ENCODE assay signal across 1 cellular context in the genomic region with DNA sequence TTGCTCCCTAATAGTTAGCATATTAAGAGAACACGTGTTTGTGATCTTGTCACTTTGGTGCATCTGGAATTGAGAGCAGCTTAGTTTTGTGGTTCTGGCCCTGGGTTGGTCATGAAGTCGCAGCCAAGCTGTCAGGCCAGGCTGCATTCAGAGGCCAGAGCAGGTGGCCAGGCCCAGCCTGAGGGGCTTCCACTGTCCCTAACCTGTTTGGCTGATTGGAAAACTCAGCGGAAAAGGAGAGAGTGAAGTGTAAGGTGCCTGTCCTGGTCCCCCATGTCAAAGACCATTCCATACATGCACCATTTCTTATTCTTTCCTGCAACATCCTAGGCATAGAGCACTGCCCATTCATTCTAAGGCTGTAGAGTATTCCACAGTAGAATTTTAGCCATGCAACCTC.
TF ChIP-seq lines count a peak whose summit lies in the region.

No MANE protein-coding gene starts in this region.

TF ChIP-seq in K562, 482 proteins besides CTCF, POLR2A, EP300 and RAD21 (continued from another document):
- TF ChIP-seq, protein P1, sequence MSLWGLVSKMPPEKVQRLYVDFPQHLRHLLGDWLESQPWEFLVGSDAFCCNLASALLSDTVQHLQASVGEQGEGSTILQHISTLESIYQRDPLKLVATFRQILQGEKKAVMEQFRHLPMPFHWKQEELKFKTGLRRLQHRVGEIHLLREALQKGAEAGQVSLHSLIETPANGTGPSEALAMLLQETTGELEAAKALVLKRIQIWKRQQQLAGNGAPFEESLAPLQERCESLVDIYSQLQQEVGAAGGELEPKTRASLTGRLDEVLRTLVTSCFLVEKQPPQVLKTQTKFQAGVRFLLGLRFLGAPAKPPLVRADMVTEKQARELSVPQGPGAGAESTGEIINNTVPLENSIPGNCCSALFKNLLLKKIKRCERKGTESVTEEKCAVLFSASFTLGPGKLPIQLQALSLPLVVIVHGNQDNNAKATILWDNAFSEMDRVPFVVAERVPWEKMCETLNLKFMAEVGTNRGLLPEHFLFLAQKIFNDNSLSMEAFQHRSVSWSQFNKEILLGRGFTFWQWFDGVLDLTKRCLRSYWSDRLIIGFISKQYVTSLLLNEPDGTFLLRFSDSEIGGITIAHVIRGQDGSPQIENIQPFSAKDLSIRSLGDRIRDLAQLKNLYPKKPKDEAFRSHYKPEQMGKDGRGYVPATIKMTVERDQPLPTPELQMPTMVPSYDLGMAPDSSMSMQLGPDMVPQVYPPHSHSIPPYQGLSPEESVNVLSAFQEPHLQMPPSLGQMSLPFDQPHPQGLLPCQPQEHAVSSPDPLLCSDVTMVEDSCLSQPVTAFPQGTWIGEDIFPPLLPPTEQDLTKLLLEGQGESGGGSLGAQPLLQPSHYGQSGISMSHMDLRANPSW (CRISPR knock-in tag; IDR thresholded peaks at IDR 0.05) = peak; percentile 77; the same call in 1 of the 2 replicates
- 0 out of 4 replicates have a peak, but pooled peaks of 1 of the 2 experiments have one; percentile 20 for TF ChIP-seq FOXA3 (CRISPR knock-in tag; conservative IDR thresholded peaks at IDR 0.05 in 1 of 2, IDR thresholded peaks at IDR 0.05 in 1 of 2)
- TF ChIP-seq PRMT5 (CRISPR knock-in tag; IDR thresholded peaks at IDR 0.05) = 0 out of 2 replicates have a peak, but pooled peaks have one; percentile 68
- TF ChIP-seq MLX (CRISPR knock-in tag; conservative IDR thresholded peaks at IDR 0.05) = 0 out of 4 replicates have a peak, but pooled peaks of 1 of the 2 experiments have one; percentile 79
- TF ChIP-seq, protein P2, sequence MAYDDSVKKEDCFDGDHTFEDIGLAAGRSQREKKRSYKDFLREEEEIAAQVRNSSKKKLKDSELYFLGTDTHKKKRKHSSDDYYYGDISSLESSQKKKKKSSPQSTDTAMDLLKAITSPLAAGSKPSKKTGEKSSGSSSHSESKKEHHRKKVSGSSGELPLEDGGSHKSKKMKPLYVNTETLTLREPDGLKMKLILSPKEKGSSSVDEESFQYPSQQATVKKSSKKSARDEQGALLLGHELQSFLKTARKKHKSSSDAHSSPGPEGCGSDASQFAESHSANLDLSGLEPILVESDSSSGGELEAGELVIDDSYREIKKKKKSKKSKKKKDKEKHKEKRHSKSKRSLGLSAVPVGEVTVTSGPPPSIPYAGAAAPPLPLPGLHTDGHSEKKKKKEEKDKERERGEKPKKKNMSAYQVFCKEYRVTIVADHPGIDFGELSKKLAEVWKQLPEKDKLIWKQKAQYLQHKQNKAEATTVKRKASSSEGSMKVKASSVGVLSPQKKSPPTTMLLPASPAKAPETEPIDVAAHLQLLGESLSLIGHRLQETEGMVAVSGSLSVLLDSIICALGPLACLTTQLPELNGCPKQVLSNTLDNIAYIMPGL (CRISPR knock-in tag; IDR thresholded peaks at IDR 0.05) = 0 out of 2 replicates have a peak, but pooled peaks have one; percentile 16
- no peak for TF ChIP-seq SAP30 (IDR thresholded peaks at IDR 0.05; ENCODE audit: borderline replicate concordance, insufficient read depth, low read depth, low read length, poor library complexity, severe bottlenecking)
